Comparison of ENCODE assay signal across 20 cellular contexts in genomic region chr4:76718806-76719205, GRCh38.
DNase-seq lines count a peak whose midpoint lies in the region; ATAC-seq and TF ChIP-seq lines count a peak whose summit lies in the region.
"Had no signal": no experiment of that assay in that cellular context is flagged by ENCODE, and none has a peak within 500 bp of the region (broad histone marks: within the 10 kb centered on the region; RNA-seq: fewer than 3 reads in every experiment).

No MANE protein-coding gene starts in this region.

- H2AFZ ChIP-seq in HCT116 (ENCODE audit: low read depth, low read length, poor library complexity, severe bottlenecking): no peak overlapping the region

- H3K4me1 ChIP-seq in HCT116 (ENCODE audit: control insufficient read depth in 1 of 2, insufficient read depth in 2 of 2, low read length in 2 of 2) (peaks cover 15 to 29% of the 10 kb centered on the region in 2 experiments), mesendoderm (ENCODE audit: control insufficient read depth, low read depth, low read length) (no peaks in the 10 kb centered on the region)
- H3K4me1 ChIP-seq: psoas muscle had no signal

- H3K18ac ChIP-seq in mesendoderm (ENCODE audit: low read length): no peak overlapping the region

- H3K27ac Mint-ChIP-seq in brain: peak overlapping the region in 3 of 5 experiments; percentile 7 to 86 (median 24)
- H3K27ac Mint-ChIP-seq: activated CD4-positive, alpha-beta T cell treated with anti-CD3 and anti-CD28 coated beads, Interleukin-2, amount 10 ng/mL, durations not matched to agents 24 days and 14 days; activated naive CD8-positive, alpha-beta T cell; T-helper 17 cell had no signal

- H3K4me3 ChIP-seq in HCT116 (replicated peaks in 1 of 2; ENCODE audit: low read depth in 1 of 2, low read length in 2 of 2) (no peak overlapping the region), mesendoderm (ENCODE audit: low read length) (no peak overlapping the region)
- H3K4me3 ChIP-seq: lung, psoas muscle, SK-N-MC, transverse colon had no signal

- CTCF ChIA-PET in HCT116 (lab: Charles Lee): no interaction called here

- no peaks in the 10 kb centered on the region for H3K9me2 ChIP-seq in HCT116 (ENCODE audit: insufficient read depth)

- no peak overlapping the region for H2BK5ac ChIP-seq in mesendoderm (ENCODE audit: low read length)

- POLR2A ChIA-PET in HCT116 (lab: Charles Lee): no interaction called here

- no peaks in the 10 kb centered on the region for H3K9me3 ChIP-seq in HCT116 (ENCODE audit: control insufficient read depth in 1 of 2, insufficient read depth in 1 of 2, low read depth in 1 of 2, low read length in 2 of 2)
- H3K9me3 ChIP-seq: psoas muscle, transverse colon had no signal

- no peaks in the 10 kb centered on the region for H3K9me3 Mint-ChIP-seq in brain
- H3K9me3 Mint-ChIP-seq: activated CD4-positive, alpha-beta T cell treated with anti-CD3 and anti-CD28 coated beads, Interleukin-2, amount 10 ng/mL, durations not matched to agents 24 days and 14 days had no signal

- TF ChIP-seq RAD21 in HCT116 (IDR thresholded peaks at IDR 0.05; ENCODE audit: low read depth): no peak

- TF ChIP-seq POLR2A in HCT116 (IDR thresholded peaks at IDR 0.05; ENCODE audit: borderline replicate concordance, extremely low read depth, insufficient read depth, insufficient read length): no peak

- H3K9ac ChIP-seq in HCT116 (ENCODE audit: low read length) (no peak overlapping the region), mesendoderm (ENCODE audit: low read length) (no peak overlapping the region)

- TF ChIP-seq CTCF in 22Rv1 (IDR thresholded peaks at IDR 0.05) (no peak), HCT116 (IDR thresholded peaks at IDR 0.05 in 2 of 3, conservative IDR thresholded peaks at IDR 0.05 in 1 of 3; ENCODE audit: borderline replicate concordance in 1 of 3, insufficient read depth in 1 of 3, low read depth in 2 of 3, low read length in 2 of 3) (no peak; a peak in 1 of 6 replicates), brain (conservative IDR thresholded peaks at IDR 0.05) (no peak)

- BruUV-seq in HCT116 (replicated peaks; lab: Mats Ljungman, UMichigan): no TSS peak

- H3K56ac ChIP-seq in mesendoderm (ENCODE audit: low read length): peak overlapping the region; percentile 19

- H3K4ac ChIP-seq in mesendoderm (ENCODE audit: low read depth, low read length): no peak overlapping the region

- DNase-seq in HCT116 (ENCODE audit: low read depth, low spot score) (no peak), mesendoderm (peak; percentile 59), A172 (ENCODE audit: low spot score) (no peak), NCI-H524 treated with DMSO at 0.1 percent for 48 hours (lab: John Stamatoyannopoulos, UW) (no peak)
- no peak for DNase-seq in stimulated activated CD4-positive, alpha-beta T cell treated with anti-CD3 and anti-CD28 coated beads, Interleukin-4, amount 100 ng/mL, for 1 hour
- DNase-seq: ACHN; activated CD4-positive, alpha-beta T cell treated with anti-CD3 and anti-CD28 coated beads, Interleukin-2, amount 10 ng/mL, durations not matched to agents 24 days and 14 days; kidney; psoas muscle; stimulated activated CD4-positive, alpha-beta T cell treated with anti-CD3 and anti-CD28 coated beads, Interleukin-1b, Interleukin-23, amount 100 ng/mL, for 48 hours; stimulated activated naive CD4-positive, alpha-beta T cell treated with Interleukin-2 at 50 U/mL for 16 hours; T-helper 17 cell; transverse colon had no signal

- no peak overlapping the region for H2AK5ac ChIP-seq in mesendoderm (ENCODE audit: low read length)

- H3K27me3 Mint-ChIP-seq in brain: no peaks in the 10 kb centered on the region

- H3K36me3 ChIP-seq in HCT116 (ENCODE audit: control insufficient read depth in 1 of 2, insufficient read depth in 2 of 2, low read length in 2 of 2): no peaks in the 10 kb centered on the region
- no peaks in the 10 kb centered on the region for H3K36me3 ChIP-seq in mesendoderm (ENCODE audit: control insufficient read depth, insufficient read depth, low read length)
- H3K36me3 ChIP-seq: transverse colon had no signal

- H2BK120ac ChIP-seq in mesendoderm (ENCODE audit: low read depth, low read length): no peak overlapping the region

- no CpG with 5 or more reads among the region's 1 CpG for WGBS in mesendoderm (ENCODE audit: extremely low coverage, insufficient coverage, low lambda C conversion rate)

- H4K20me1 ChIP-seq in HCT116 (ENCODE audit: insufficient read depth): no peaks in the 10 kb centered on the region

- no peak overlapping the region for H3K4me2 ChIP-seq in HCT116 (ENCODE audit: low read length)
- no peak overlapping the region for H3K4me2 ChIP-seq in mesendoderm (ENCODE audit: low read length)

- H3K27ac ChIP-seq in 22Rv1: peak overlapping the region; percentile 43
- no peak overlapping the region for H3K27ac ChIP-seq in HCT116 (ENCODE audit: low read depth, low read length)
- H3K27ac ChIP-seq in mesendoderm (ENCODE audit: low read depth, low read length): no peak overlapping the region
- H3K27ac ChIP-seq: psoas muscle, RWPE1, SK-N-MC, transverse colon had no signal

- H4K5ac ChIP-seq in mesendoderm (ENCODE audit: low read length): no peak overlapping the region

- no peak overlapping the region for H4K8ac ChIP-seq in mesendoderm (ENCODE audit: low read depth, low read length)

- H3K79me2 ChIP-seq in HCT116 (ENCODE audit: insufficient read depth, low read length) (no peaks in the 10 kb centered on the region; the same call in 1 of the 2 replicates), mesendoderm (ENCODE audit: control insufficient read depth, insufficient read depth, low read length) (peaks cover 2% of the 10 kb centered on the region)

- no peak overlapping the region for H2BK15ac ChIP-seq in mesendoderm (replicated peaks; ENCODE audit: low read depth)

- peaks cover 12% of the 10 kb centered on the region for H3K36me3 Mint-ChIP-seq in brain
- H3K36me3 Mint-ChIP-seq: activated naive CD8-positive, alpha-beta T cell had no signal

- RAD21 ChIA-PET in HCT116 (lab: Charles Lee; ENCODE audit: low non-redundant PET in 1 of 2, low total read pairs in 2 of 2, uncharacterized antibody in 2 of 2, unreplicated experiment in 2 of 2): no interaction called here

- no peak overlapping the region for H3K23ac ChIP-seq in mesendoderm (ENCODE audit: low read length)

- H3K79me1 ChIP-seq in mesendoderm (ENCODE audit: low read length): no peaks in the 10 kb centered on the region

- intact Hi-C loops in HCT116 (cut with micrococcal nuclease): no loop called here

- peaks cover 50% of the 10 kb centered on the region for H3K4me1 Mint-ChIP-seq in brain

- H3K27me3 ChIP-seq in HCT116 (ENCODE audit: insufficient read depth, low read length): no peaks in the 10 kb centered on the region
- no peaks in the 10 kb centered on the region for H3K27me3 ChIP-seq in mesendoderm (ENCODE audit: insufficient read depth, low read length, poor library complexity)
- H3K27me3 ChIP-seq: transverse colon had no signal

- peak overlapping the region in 2 of 5 experiments; percentile 16 to 21 for H3K4me3 Mint-ChIP-seq in brain
- H3K4me3 Mint-ChIP-seq: activated CD4-positive, alpha-beta T cell treated with anti-CD3 and anti-CD28 coated beads, Interleukin-2, amount 10 ng/mL, durations not matched to agents 24 days and 14 days; activated naive CD8-positive, alpha-beta T cell; T-helper 17 cell had no signal

- ATAC-seq in HCT116 (0 out of 2 replicates have a peak, but pooled peaks have one; percentile 50), GM18867 (IDR thresholded peaks at IDR 0.05; ENCODE audit: unreplicated experiment) (no peak)
- ATAC-seq: psoas muscle, T-helper 17 cell had no signal

TF ChIP-seq in HCT116, 20 proteins besides CTCF, POLR2A, EP300 and RAD21 (continues in another document):
- TF ChIP-seq CBX3 (IDR thresholded peaks at IDR 0.05; ENCODE audit: low read depth) (no peak), ZNF274 (IDR thresholded peaks at IDR 0.05; ENCODE audit: low read depth, low read length) (no peak), CEBPB (IDR thresholded peaks at IDR 0.05; ENCODE audit: low read depth) (no peak), ELF1 (IDR thresholded peaks at IDR 0.05; ENCODE audit: borderline replicate concordance, low read depth) (no peak), POLR2AphosphoS5 (IDR thresholded peaks at IDR 0.05; ENCODE audit: low read depth, low read length) (no peak), SRF (IDR thresholded peaks at IDR 0.05; ENCODE audit: low read depth) (no peak), EZH2phosphoT487 (IDR thresholded peaks at IDR 0.05; ENCODE audit: borderline replicate concordance) (no peak), FOSL1 (IDR thresholded peaks at IDR 0.05; ENCODE audit: low read depth) (no peak), JUND (IDR thresholded peaks at IDR 0.05) (no peak), TCF7L2 (IDR thresholded peaks at IDR 0.05; ENCODE audit: borderline replicate concordance, extremely low read depth, insufficient read depth, insufficient read length) (no peak)
- TF ChIP-seq, protein P1, sequence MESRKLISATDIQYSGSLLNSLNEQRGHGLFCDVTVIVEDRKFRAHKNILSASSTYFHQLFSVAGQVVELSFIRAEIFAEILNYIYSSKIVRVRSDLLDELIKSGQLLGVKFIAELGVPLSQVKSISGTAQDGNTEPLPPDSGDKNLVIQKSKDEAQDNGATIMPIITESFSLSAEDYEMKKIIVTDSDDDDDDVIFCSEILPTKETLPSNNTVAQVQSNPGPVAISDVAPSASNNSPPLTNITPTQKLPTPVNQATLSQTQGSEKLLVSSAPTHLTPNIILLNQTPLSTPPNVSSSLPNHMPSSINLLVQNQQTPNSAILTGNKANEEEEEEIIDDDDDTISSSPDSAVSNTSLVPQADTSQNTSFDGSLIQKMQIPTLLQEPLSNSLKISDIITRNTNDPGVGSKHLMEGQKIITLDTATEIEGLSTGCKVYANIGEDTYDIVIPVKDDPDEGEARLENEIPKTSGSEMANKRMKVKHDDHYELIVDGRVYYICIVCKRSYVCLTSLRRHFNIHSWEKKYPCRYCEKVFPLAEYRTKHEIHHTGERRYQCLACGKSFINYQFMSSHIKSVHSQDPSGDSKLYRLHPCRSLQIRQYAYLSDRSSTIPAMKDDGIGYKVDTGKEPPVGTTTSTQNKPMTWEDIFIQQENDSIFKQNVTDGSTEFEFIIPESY (IDR thresholded peaks at IDR 0.05; ENCODE audit: extremely low read depth, insufficient replicate concordance, low read length): no peak
